In genomic region chr5:85340790-85341189, GRCh38 we compare ENCODE assay signal across 6 cellular contexts.
"Had no signal": no experiment of that assay in that cellular context is flagged by ENCODE, and none has a peak within 500 bp of the region (broad histone marks: within the 10 kb centered on the region; RNA-seq: fewer than 3 reads in every experiment).

No MANE protein-coding gene starts in this region.

- H3K4me3 ChIP-seq: GM23338, HAP-1 had no signal

- H2AFZ ChIP-seq: GM23338 had no signal

- DNase-seq: H7, KBM-7 had no signal

- H3K4me1 ChIP-seq: HAP-1 had no signal

- H3K36me3 ChIP-seq: HAP-1 had no signal

- H3K27ac ChIP-seq: KMS-11 had no signal

- H3K4me2 ChIP-seq: GM23338, KMS-11 had no signal

- H3K9me3 ChIP-seq: HAP-1 had no signal

- FAIRE-seq: HTR-8/SVneo had no signal

- H3K9ac ChIP-seq: KMS-11 had no signal

- ATAC-seq: GM23338 had no signal
